ENCODE assay signal across 9 cellular contexts in genomic region chr18:36179562-36180334, GRCh38. TPM values are rescaled to one million over a fixed set of nuclear protein-coding genes. Genes with fewer than 3 reads are reported as not detected.
DNase-seq lines count a peak whose midpoint lies in the region; ATAC-seq and TF ChIP-seq lines count a peak whose summit lies in the region.
"Had no signal": no experiment of that assay in that cellular context is flagged by ENCODE, and none has a peak within 500 bp of the region (broad histone marks: within the 10 kb centered on the region; RNA-seq: fewer than 3 reads in every experiment).

No MANE protein-coding gene starts in this region.

- no peak for TF ChIP-seq EP300 in esophagus muscularis mucosa (IDR thresholded peaks at IDR 0.05)

- no peaks in the 10 kb centered on the region for H3K27me3 Mint-ChIP-seq in CD4-positive, alpha-beta T cell
- H3K27me3 Mint-ChIP-seq: activated CD4-positive, alpha-beta memory T cell treated with anti-CD3 and anti-CD28 coated beads for 36 hours had no signal

- ATAC-seq in CD4-positive, alpha-beta T cell (ENCODE audit: poor library complexity), result no peak
- ATAC-seq in HG03139 (IDR thresholded peaks at IDR 0.05; ENCODE audit: unreplicated experiment), result no peak
- no peak for ATAC-seq in GM19397 (IDR thresholded peaks at IDR 0.05; ENCODE audit: unreplicated experiment)

- 9% methylated on average over 7 of the region's 7 CpGs for WGBS in esophagus muscularis mucosa

- H3K9me3 Mint-ChIP-seq in CD4-positive, alpha-beta T cell, result no peaks in the 10 kb centered on the region
- H3K9me3 Mint-ChIP-seq: activated CD4-positive, alpha-beta memory T cell treated with anti-CD3 and anti-CD28 coated beads for 36 hours had no signal

- no peak for DNase-seq in CD4-positive, alpha-beta T cell
- DNase-seq in OCI-LY7 (ENCODE audit: low spot score) (peak; percentile 5), esophagus muscularis mucosa (ENCODE audit: extremely low spot score) (no peak), osteoblast (ENCODE audit: insufficient read length, low spot score, missing footprints) (no peak), NCI-H510A treated with DMSO at 0.1 percent for 48 hours (lab: John Stamatoyannopoulos, UW) (no peak), putamen (ENCODE audit: low spot score) (no peak)
- DNase-seq: activated CD4-positive, alpha-beta memory T cell treated with anti-CD3 and anti-CD28 coated beads for 36 hours had no signal

- H2AFZ ChIP-seq in OCI-LY7 (ENCODE audit: low read length), result no peak overlapping the region
- H2AFZ ChIP-seq in osteoblast (ENCODE audit: low read length), result no peak overlapping the region

- H3K4me3 Mint-ChIP-seq in CD4-positive, alpha-beta T cell, result no peak overlapping the region
- H3K4me3 Mint-ChIP-seq: activated CD4-positive, alpha-beta memory T cell treated with anti-CD3 and anti-CD28 coated beads for 36 hours had no signal

- intact Hi-C loops in CD4-positive, alpha-beta T cell (cut with DNase I, micrococcal nuclease), result no loop called here
- intact Hi-C loops in OCI-LY7 (cut with micrococcal nuclease; ENCODE audit: unreplicated experiment), result no loop called here
- intact Hi-C loops in esophagus muscularis mucosa (cut with DNase I), result no loop called here

- H3K4me2 ChIP-seq in OCI-LY7 (ENCODE audit: low read length), result no peak overlapping the region
- H3K4me2 ChIP-seq in osteoblast (ENCODE audit: insufficient read depth, low read length), result peak overlapping the region; percentile 48

- no peak overlapping the region for H3K27ac ChIP-seq in CD4-positive, alpha-beta T cell (ENCODE audit: low read depth, low read length)
- H3K27ac ChIP-seq in OCI-LY7 (ENCODE audit: low read depth, low read length, poor library complexity, severe bottlenecking) (no peak overlapping the region), esophagus muscularis mucosa (replicated peaks in 1 of 4) (peak overlapping the region; percentile 18 to 71 (median 44)), osteoblast (ENCODE audit: low read depth, low read length) (peak overlapping the region; percentile 46)

- no peak for TF ChIP-seq POLR2A in esophagus muscularis mucosa (IDR thresholded peaks at IDR 0.05; ENCODE audit: low read depth)

- peaks cover 25% of the 10 kb centered on the region for H3K36me3 Mint-ChIP-seq in CD4-positive, alpha-beta T cell (ENCODE audit: low read depth)

- peaks cover 6% of the 10 kb centered on the region for H3K4me1 Mint-ChIP-seq in CD4-positive, alpha-beta T cell (ENCODE audit: low read depth)

- POLR2A ChIA-PET in CD4-positive, alpha-beta T cell (lab: Charles Lee), result interaction anchor here (0.7 kb wide), 1 partner anchor 58 kb away, joined by 3 read pairs; no protein-coding TSS in a partner anchor
- POLR2A ChIA-PET in OCI-LY7 (lab: Charles Lee), result interaction anchor here (0.5 kb wide), 1 partner anchor 113 kb away, joined by 3 read pairs; no protein-coding TSS in a partner anchor

- H3K27me3 ChIP-seq in CD4-positive, alpha-beta T cell (ENCODE audit: control insufficient read depth, insufficient read depth, low read length), result no peaks in the 10 kb centered on the region
- no peaks in the 10 kb centered on the region for H3K27me3 ChIP-seq in esophagus muscularis mucosa
- no peaks in the 10 kb centered on the region for H3K27me3 ChIP-seq in osteoblast (ENCODE audit: insufficient read depth, low read length)

- H4K20me1 ChIP-seq in OCI-LY7 (ENCODE audit: insufficient read depth, low read length) (no peaks in the 10 kb centered on the region), osteoblast (ENCODE audit: insufficient read depth, low read length) (no peaks in the 10 kb centered on the region)

- H3K9me2 ChIP-seq in OCI-LY7 (ENCODE audit: insufficient read depth, low read length), result no peaks in the 10 kb centered on the region

- H3K27ac Mint-ChIP-seq in CD4-positive, alpha-beta T cell, result peak overlapping the region; percentile 6
- H3K27ac Mint-ChIP-seq: activated CD4-positive, alpha-beta memory T cell treated with anti-CD3 and anti-CD28 coated beads for 36 hours had no signal

- H3K36me3 ChIP-seq in OCI-LY7 (ENCODE audit: insufficient read depth, low read length) (peaks cover 22% of the 10 kb centered on the region), esophagus muscularis mucosa (peaks cover 12 to 27% (median 23%) of the 10 kb centered on the region in 4 donors), osteoblast (ENCODE audit: insufficient read depth, low read length) (peaks cover 20% of the 10 kb centered on the region)

- TF ChIP-seq CTCF in CD4-positive, alpha-beta T cell (IDR thresholded peaks at IDR 0.05), result no peak
- no peak for TF ChIP-seq CTCF in OCI-LY7 (conservative IDR thresholded peaks at IDR 0.05; ENCODE audit: low read length)
- no peak for TF ChIP-seq CTCF in esophagus muscularis mucosa (IDR thresholded peaks at IDR 0.05)
- TF ChIP-seq CTCF in osteoblast (IDR thresholded peaks at IDR 0.05; ENCODE audit: extremely low read depth, low read depth, low read length), result no peak

- no TSS peak for BruUV-seq in OCI-LY7 (replicated peaks; lab: Mats Ljungman, UMichigan)

- no peak overlapping the region for H3K4me3 ChIP-seq in OCI-LY7 (ENCODE audit: low read depth, low read length, poor library complexity, severe bottlenecking)
- H3K4me3 ChIP-seq in esophagus muscularis mucosa, result no peak overlapping the region
- no peak overlapping the region for H3K4me3 ChIP-seq in osteoblast (ENCODE audit: insufficient read depth, low read length)

- H3K79me2 ChIP-seq in OCI-LY7 (ENCODE audit: insufficient read depth, low read depth, low read length), result no peaks in the 10 kb centered on the region
- no peaks in the 10 kb centered on the region for H3K79me2 ChIP-seq in osteoblast (ENCODE audit: insufficient read depth, low read length)

- H3K9me3 ChIP-seq in CD4-positive, alpha-beta T cell (ENCODE audit: control insufficient read depth, low read length), result no peaks in the 10 kb centered on the region
- H3K9me3 ChIP-seq in OCI-LY7 (ENCODE audit: low read length), result no peaks in the 10 kb centered on the region
- H3K9me3 ChIP-seq in esophagus muscularis mucosa, result no peaks in the 10 kb centered on the region
- no peaks in the 10 kb centered on the region for H3K9me3 ChIP-seq in osteoblast (ENCODE audit: low read depth, low read length)

- peaks cover 8% of the 10 kb centered on the region for H3K4me1 ChIP-seq in OCI-LY7 (ENCODE audit: insufficient read depth, low read length, poor library complexity, severe bottlenecking)
- peaks cover 0 to 20% (median 17%) of the 10 kb centered on the region in 4 donors for H3K4me1 ChIP-seq in esophagus muscularis mucosa
- H3K4me1 ChIP-seq in osteoblast (ENCODE audit: insufficient read depth, low read length), result peaks cover 10% of the 10 kb centered on the region

- CTCF ChIA-PET in CD4-positive, alpha-beta T cell (lab: Charles Lee), result interaction anchor here (1.0 kb wide), 1 partner anchor 10 kb away, joined by 4 read pairs; no protein-coding TSS in a partner anchor
- CTCF ChIA-PET in OCI-LY7 (lab: Charles Lee; ENCODE audit: unreplicated experiment), result no interaction called here

RNA-seq across cellular contexts. Expression of gene MOCOS, which starts 7.5 kb away (rescaled TPM):
- total RNA-seq in CD4-positive, alpha-beta T cell, result not detected
- total RNA-seq in OCI-LY7 (2014; rRNA removed; shearing (Covaris generic)), result not detected in 2 replicates
- total RNA-seq in OCI-LY7 (2022), result not detected in 2 replicates
- total RNA-seq in esophagus muscularis mucosa, result 1 to 10 TPM in 3 of 4 donors, under 1 TPM in 1; 0.98 to 1.7 (median 1.4) TPM
- 14.4 and 19.9 TPM in 2 replicates for total RNA-seq in osteoblast

RNA-seq across cellular contexts. Expression of gene ELP2, which starts 50.0 kb away (rescaled TPM):
- total RNA-seq in CD4-positive, alpha-beta T cell, result 100 to 1,000 TPM; 200 to 206 TPM
- total RNA-seq in OCI-LY7 (2014; rRNA removed; shearing (Covaris generic)), result 48.1 and 50.5 TPM in 2 replicates
- total RNA-seq in OCI-LY7 (2022), result 39.7 and 40.3 TPM in 2 replicates
- 10 to 100 TPM; 43.4 to 63.1 (median 48.2) TPM for total RNA-seq in esophagus muscularis mucosa
- 125 and 140 TPM in 2 replicates for total RNA-seq in osteoblast

RNA-seq across cellular contexts. Expression of gene SLC39A6, which starts 50.6 kb away (rescaled TPM):
- 10 to 100 TPM; 10.6 to 11.0 TPM for total RNA-seq in CD4-positive, alpha-beta T cell
- 14.7 and 18.1 TPM in 2 replicates for total RNA-seq in OCI-LY7 (2014; rRNA removed; shearing (Covaris generic))
- total RNA-seq in OCI-LY7 (2022) (11.2 and 13.7 TPM in 2 replicates), esophagus muscularis mucosa (10 to 100 TPM; 26.6 to 39.1 (median 33.5) TPM), osteoblast (133 and 144 TPM in 2 replicates)

Comparison
In these comparisons a context has a peak if more than half of its experiments do, and no peak if none do; other contexts are left out.
1. H3K27ac ChIP-seq: peak in esophagus muscularis mucosa (4 of 4) and osteoblast (single experiment); none in CD4-positive, alpha-beta T cell (single experiment) and OCI-LY7 (single experiment).